Comparison of ENCODE assay signal across 24 cellular contexts in the genomic region with DNA sequence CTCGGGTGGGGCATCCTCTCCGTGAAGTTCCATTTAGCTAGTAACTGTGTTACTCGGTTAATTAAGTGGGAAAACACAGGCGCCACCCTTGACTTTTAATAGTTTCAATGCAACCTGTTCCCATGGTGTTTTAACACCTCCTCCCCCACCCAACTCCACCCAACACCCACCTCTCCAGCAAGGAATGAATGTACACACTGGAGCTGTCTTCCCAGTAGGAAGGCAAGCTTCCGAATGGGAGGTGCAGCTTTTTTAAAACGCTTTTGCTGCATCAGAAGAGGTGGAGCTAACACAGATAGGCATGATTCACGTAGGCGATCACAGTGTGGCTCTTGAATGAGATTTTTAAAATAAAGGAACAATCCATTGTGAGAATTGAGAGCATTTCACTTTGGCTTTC.
DNase-seq lines count a peak whose midpoint lies in the region; ATAC-seq, FAIRE-seq and TF ChIP-seq lines count a peak whose summit lies in the region.
"Had no signal": no experiment of that assay in that cellular context is flagged by ENCODE, and none has a peak within 500 bp of the region (broad histone marks: within the 10 kb centered on the region; RNA-seq: fewer than 3 reads in every experiment).

No MANE protein-coding gene starts in this region.

- BruUV-seq in K562 (replicated peaks; lab: Mats Ljungman, UMichigan) (no TSS peak), mammary epithelial cell (replicated peaks; lab: Mats Ljungman, UMichigan) (no TSS peak)

- H3K4me1 Mint-ChIP-seq in GM23338 = peaks cover 5% of the 10 kb centered on the region; the same call in 2 of the 3 replicates
- H3K4me1 Mint-ChIP-seq: IgD-negative memory B cell had no signal

- peaks cover 4% of the 10 kb centered on the region for H3K27me3 Mint-ChIP-seq in GM23338 (ENCODE audit: insufficient read depth, low read depth, poor library complexity)
- H3K27me3 Mint-ChIP-seq: IgD-negative memory B cell had no signal

- no peaks in the 10 kb centered on the region for H3F3A ChIP-seq in GM23338 (replicated peaks; ENCODE audit: low read depth)

- no peaks in the 10 kb centered on the region for H3K36me3 ChIP-seq in GM23338 (ENCODE audit: insufficient read depth)
- H3K36me3 ChIP-seq in K562 (ENCODE audit: control insufficient read depth, insufficient read depth, low read length) = no peaks in the 10 kb centered on the region
- no peaks in the 10 kb centered on the region for H3K36me3 ChIP-seq in mammary epithelial cell (ENCODE audit: insufficient read depth, low read length)

- CTCF ChIA-PET in K562 (lab: Yijun Ruan, JAX; ENCODE audit: low intra/inter-chr PET ratio) = no interaction called here
- CTCF ChIA-PET in mammary epithelial cell (lab: Charles Lee; ENCODE audit: low non-redundant PET) = no interaction called here

- no peaks in the 10 kb centered on the region for H3K9me1 ChIP-seq in K562 (ENCODE audit: control insufficient read depth, insufficient read depth, low read length)

- no peak for TF ChIP-seq CTCF in GM23338 (conservative IDR thresholded peaks at IDR 0.05; ENCODE audit: low read depth in 2 of 2)
- TF ChIP-seq CTCF in K562 (IDR thresholded peaks at IDR 0.05 in 2 of 3, conservative IDR thresholded peaks at IDR 0.05 in 1 of 3; ENCODE audit: insufficient read depth in 2 of 3, low read depth in 1 of 3, low read length in 3 of 3) = no peak
- TF ChIP-seq CTCF in mammary epithelial cell (conservative IDR thresholded peaks at IDR 0.05 in 1 of 2, IDR thresholded peaks at IDR 0.05 in 1 of 2; ENCODE audit: extremely low read depth in 1 of 2, insufficient read depth in 1 of 2, low read depth in 1 of 2, low read length in 2 of 2) = no peak

- no peak for ATAC-seq in GM23338
- no peak for ATAC-seq in K562
- no peak for ATAC-seq in HG03045 (IDR thresholded peaks at IDR 0.05; ENCODE audit: unreplicated experiment)
- no peak for ATAC-seq in GM18505 (IDR thresholded peaks at IDR 0.05; ENCODE audit: unreplicated experiment)
- ATAC-seq: A549, HCT116 had no signal

- no peak for FAIRE-seq in K562 (lab: Jason Lieb, UNC)
- FAIRE-seq: A549, D721Med, HTR-8/SVneo had no signal

- H3K27ac Mint-ChIP-seq in GM23338 = no peak overlapping the region
- H3K27ac Mint-ChIP-seq: CD4-positive, alpha-beta T cell; IgD-negative memory B cell had no signal

- H3K79me2 ChIP-seq in GM23338 (replicated peaks; ENCODE audit: insufficient read depth) = no peaks in the 10 kb centered on the region
- H3K79me2 ChIP-seq in K562 (ENCODE audit: control insufficient read depth, insufficient read depth, low read length) = no peaks in the 10 kb centered on the region
- no peaks in the 10 kb centered on the region for H3K79me2 ChIP-seq in mammary epithelial cell (ENCODE audit: insufficient read depth, low read length)

- intact Hi-C loops in K562 (cut with micrococcal nuclease) = no loop called here
- intact Hi-C loops in mammary epithelial cell (cut with micrococcal nuclease) = no loop called here

- DNase-seq in GM23338 (ENCODE audit: low spot score) (no peak), NCI-H69 (lab: John Stamatoyannopoulos, UW) (peak; percentile 13), K562 (ENCODE audit: extremely low read depth in 1 of 4, low spot score in 3 of 4) (no peak), left kidney (ENCODE audit: low read depth, low spot score) (peak; percentile 26), mammary epithelial cell (no peak), hepatic stellate cell (ENCODE audit: low spot score) (no peak)
- DNase-seq: AML-193; Caco-2; CD4-positive, alpha-beta T cell; DMS79; GDM1; GM23248; H7; KG1 had no signal

- H3K27ac ChIP-seq in GM23338 (ENCODE audit: low read depth) (no peak overlapping the region), K562 (ENCODE audit: extremely low read depth, low read depth, low read length) (no peak overlapping the region), mammary epithelial cell (ENCODE audit: insufficient read depth, low read depth, low read length) (no peak overlapping the region)
- H3K27ac ChIP-seq: 22Rv1, A549, C4-2B, GM23248, HL-60 had no signal

- peaks cover 4% of the 10 kb centered on the region; the same call in 1 of the 3 replicates for H3K36me3 Mint-ChIP-seq in GM23338 (ENCODE audit: low read depth)
- H3K36me3 Mint-ChIP-seq: IgD-negative memory B cell had no signal

- no peak for TF ChIP-seq RAD21 in K562 (CRISPR knock-in tag; conservative IDR thresholded peaks at IDR 0.05 in 1 of 2, IDR thresholded peaks at IDR 0.05 in 1 of 2)

- H3K27me3 ChIP-seq in GM23338 (ENCODE audit: insufficient read depth) (no peaks in the 10 kb centered on the region), K562 (ENCODE audit: control insufficient read depth in 2 of 2, insufficient read depth in 2 of 2, low read length in 2 of 2) (no peaks in the 10 kb centered on the region), mammary epithelial cell (ENCODE audit: insufficient read depth, low read length) (no peaks in the 10 kb centered on the region)

- H3K9me3 Mint-ChIP-seq in GM23338 = peaks cover 6% of the 10 kb centered on the region; the same call in 1 of the 3 replicates

- H2AFZ ChIP-seq in GM23338 (peak overlapping the region; percentile 32; the same call in 1 of the 2 replicates), K562 (ENCODE audit: low read depth, low read length) (peak overlapping the region; percentile 47), mammary epithelial cell (ENCODE audit: low read depth, low read length) (no peak overlapping the region)
- H2AFZ ChIP-seq: GM23248 had no signal

- no peak overlapping the region for H3K4me3 Mint-ChIP-seq in GM23338
- H3K4me3 Mint-ChIP-seq: CD4-positive, alpha-beta T cell; IgD-negative memory B cell had no signal

- dilution Hi-C loops in mammary epithelial cell (cut with HindIII; ENCODE audit: low sequenced_read_pairs) = no loop called here

- H4K20me1 ChIP-seq in GM23338 (replicated peaks; ENCODE audit: insufficient read depth) (no peaks in the 10 kb centered on the region), K562 (replicated peaks; ENCODE audit: control insufficient read depth, insufficient read depth, low read length) (no peaks in the 10 kb centered on the region), mammary epithelial cell (ENCODE audit: insufficient read depth, low read length) (no peaks in the 10 kb centered on the region)

- no peak overlapping the region for H3K4me2 ChIP-seq in GM23338
- no peak overlapping the region for H3K4me2 ChIP-seq in K562 (ENCODE audit: insufficient read depth, low read length)
- H3K4me2 ChIP-seq in mammary epithelial cell (ENCODE audit: insufficient read depth, low read depth, low read length) = no peak overlapping the region
- H3K4me2 ChIP-seq: A549 had no signal

- no peak for TF ChIP-seq EP300 in K562 (IDR thresholded peaks at IDR 0.05; ENCODE audit: low read length)

- H3K4me3 ChIP-seq in GM23338 (no peak overlapping the region), K562 (no peak overlapping the region), mammary epithelial cell (replicated peaks in 1 of 3; ENCODE audit: insufficient read depth in 1 of 3, low read depth in 2 of 3, low read length in 3 of 3) (no peak overlapping the region)
- H3K4me3 ChIP-seq: A549, GM23248 had no signal

- 30% methylated on average over 8 of the region's 8 CpGs for WGBS in K562 (ENCODE audit: insufficient coverage, low coverage, missing lambda C conversion rate)
- 86% methylated on average over 5 of the region's 8 CpGs for WGBS in mammary epithelial cell (ENCODE audit: low coverage, missing lambda C conversion rate)

- 0 out of 2 replicates have a peak, but pooled peaks cover 5% of the 10 kb centered on the region for H3K9me2 ChIP-seq in GM23338 (ENCODE audit: insufficient read depth)

- TF ChIP-seq POLR2A in K562 (conservative IDR thresholded peaks at IDR 0.05) = no peak
- no peak for TF ChIP-seq POLR2A in GM18505 (IDR thresholded peaks at IDR 0.05; ENCODE audit: borderline replicate concordance, extremely low read depth, insufficient read depth, insufficient read length)

- in situ Hi-C loops in K562 (cut with MboI) = no loop called here
- in situ Hi-C loops in mammary epithelial cell (cut with MboI; ENCODE audit: low sequenced_read_pairs in 2 of 2) = no loop called here

- H3K9me3 ChIP-seq in K562 (replicated peaks; ENCODE audit: control insufficient read depth, insufficient read depth, low read depth, low read length) (no peaks in the 10 kb centered on the region; the same call in 1 of the 2 replicates), mammary epithelial cell (replicated peaks; ENCODE audit: insufficient read depth, low read length) (no peaks in the 10 kb centered on the region)
- H3K9me3 ChIP-seq: Caco-2 had no signal

- H3K9ac ChIP-seq in K562 (ENCODE audit: insufficient read depth in 1 of 2, low read depth in 2 of 2, low read length in 2 of 2) (no peak overlapping the region), mammary epithelial cell (ENCODE audit: insufficient read depth, low read length) (no peak overlapping the region)
- H3K9ac ChIP-seq: GM23248 had no signal

- POLR2A ChIA-PET in K562 (lab: Yijun Ruan, JAX) = no interaction called here

- H3K4me1 ChIP-seq in GM23338 (ENCODE audit: insufficient read depth) = no peaks in the 10 kb centered on the region
- H3K4me1 ChIP-seq in K562 (replicated peaks in 1 of 2; ENCODE audit: control insufficient read depth in 2 of 2, insufficient read depth in 2 of 2, low read length in 2 of 2) = peaks cover 10 to 17% of the 10 kb centered on the region in 2 experiments; a peak in 4 of 5 replicates
- H3K4me1 ChIP-seq in mammary epithelial cell (ENCODE audit: insufficient read depth, low read length) = no peaks in the 10 kb centered on the region
- H3K4me1 ChIP-seq: Caco-2 had no signal

TF ChIP-seq in K562, 482 proteins besides CTCF, POLR2A, EP300 and RAD21:
- no peak for TF ChIP-seq NFE2 (IDR thresholded peaks at IDR 0.05; ENCODE audit: low read depth)
- no peak for TF ChIP-seq ZC3H8 (IDR thresholded peaks at IDR 0.05)
- no peak for TF ChIP-seq ZNF699 (CRISPR knock-in tag; IDR thresholded peaks at IDR 0.05; ENCODE audit: insufficient replicate concordance)
- no peak for TF ChIP-seq ZFP30 (CRISPR knock-in tag; IDR thresholded peaks at IDR 0.05; ENCODE audit: borderline replicate concordance)
- no peak for TF ChIP-seq CXXC5 (CRISPR knock-in tag; IDR thresholded peaks at IDR 0.05)
- TF ChIP-seq ZNF586 (CRISPR knock-in tag; conservative IDR thresholded peaks at IDR 0.05) = no peak

Comparison
In these comparisons a context has a peak if more than half of its experiments do, and no peak if none do; other contexts are left out.
1. DNase-seq: peak in NCI-H69 (single experiment) and left kidney (single experiment); none in GM23338 (single experiment), K562 (0 of 4), mammary epithelial cell (single experiment) and hepatic stellate cell (single experiment).